In genomic region chr5:160471761-160472160, GRCh38 we compare ENCODE assay signal across 17 cellular contexts. TPM values are rescaled to one million over a fixed set of nuclear protein-coding genes. Genes with fewer than 3 reads are reported as not detected.
DNase-seq lines count a peak whose midpoint lies in the region; TF ChIP-seq lines count a peak whose summit lies in the region.
"Had no signal": no experiment of that assay in that cellular context is flagged by ENCODE, and none has a peak within 500 bp of the region (broad histone marks: within the 10 kb centered on the region; RNA-seq: fewer than 3 reads in every experiment).

No MANE protein-coding gene starts in this region.

- peak overlapping the region; percentile 93 for H3K4me2 ChIP-seq in OCI-LY7 (ENCODE audit: low read length)
- H3K4me2 ChIP-seq in PC-9: no peak overlapping the region

- TF ChIP-seq CTCF in OCI-LY7 (conservative IDR thresholded peaks at IDR 0.05; ENCODE audit: low read length) (no peak), colonic mucosa (IDR thresholded peaks at IDR 0.05) (no peak), tibial nerve (IDR thresholded peaks at IDR 0.05) (no peak), PC-9 (conservative IDR thresholded peaks at IDR 0.05) (no peak)

- H3K9ac ChIP-seq in colonic mucosa (ENCODE audit: low read depth in 2 of 2, low read length in 2 of 2) (no peak overlapping the region), subcutaneous abdominal adipose tissue (ENCODE audit: low read length in 5 of 5) (no peak overlapping the region)

- H3K27me3 ChIP-seq in colonic mucosa (no peaks in the 10 kb centered on the region), subcutaneous abdominal adipose tissue (ENCODE audit: control insufficient read depth in 5 of 5, insufficient read depth in 4 of 5, low read length in 5 of 5) (no peaks in the 10 kb centered on the region), tibial nerve (no peaks in the 10 kb centered on the region), PC-9 (ENCODE audit: insufficient read depth, low read depth) (no peaks in the 10 kb centered on the region)

- no peak for DNase-seq in activated naive CD4-positive, alpha-beta T cell treated with anti-CD3 and anti-CD28 coated beads for 36 hours
- DNase-seq in activated naive CD4-positive, alpha-beta T cell treated with anti-CD3 and anti-CD28 coated beads, Interleukin-2, amount 50 U/mL, for 16 hours: no peak
- DNase-seq in OCI-LY7 (ENCODE audit: low spot score) (peak; percentile 43), colonic mucosa (peak; percentile 36), tibial nerve (ENCODE audit: low spot score in 2 of 2) (no peak), PC-9 (no peak), HT-29 (ENCODE audit: low spot score) (no peak)
- DNase-seq: activated CD8-positive, alpha-beta memory T cell treated with anti-CD3 and anti-CD28 coated beads, Interleukin-2, amount 50 U/mL, for 48 hours; DMS153; HFFc6; NCI-H2081 treated with DMSO at 0.1 percent for 48 hours; NCI-H82; occipital lobe; SHP77 treated with DMSO at 0.1 percent for 48 hours; small intestine; substantia nigra had no signal

- WGBS in tibial nerve, 2 donors: 91 to 100% methylated on average over 2 of the region's 2 CpGs

- no peaks in the 10 kb centered on the region for H3K9me2 ChIP-seq in OCI-LY7 (ENCODE audit: insufficient read depth, low read length)
- H3K9me2 ChIP-seq in PC-9 (ENCODE audit: insufficient read depth): no peaks in the 10 kb centered on the region

- H3K4me3 ChIP-seq in OCI-LY7 (ENCODE audit: low read depth, low read length, poor library complexity, severe bottlenecking) (peak overlapping the region; percentile 68), colonic mucosa (no peak overlapping the region), subcutaneous abdominal adipose tissue (ENCODE audit: low read depth in 1 of 5, low read length in 5 of 5) (no peak overlapping the region), tibial nerve (no peak overlapping the region), PC-9 (no peak overlapping the region)

- no peaks in the 10 kb centered on the region for H3K9me3 ChIP-seq in OCI-LY7 (ENCODE audit: low read length)
- no peaks in the 10 kb centered on the region for H3K9me3 ChIP-seq in colonic mucosa
- H3K9me3 ChIP-seq in subcutaneous abdominal adipose tissue (ENCODE audit: control insufficient read depth in 5 of 5, low read length in 5 of 5): no peaks in the 10 kb centered on the region
- H3K9me3 ChIP-seq in tibial nerve: no peaks in the 10 kb centered on the region
- no peaks in the 10 kb centered on the region for H3K9me3 ChIP-seq in PC-9 (ENCODE audit: insufficient read depth, low read depth)

- H3F3A ChIP-seq in PC-9 (ENCODE audit: insufficient read depth, low read depth): no peaks in the 10 kb centered on the region

- H3K4me1 ChIP-seq in OCI-LY7 (ENCODE audit: insufficient read depth, low read length, poor library complexity, severe bottlenecking): peaks cover 62% of the 10 kb centered on the region
- H3K4me1 ChIP-seq in colonic mucosa: peaks cover 11% of the 10 kb centered on the region
- H3K4me1 ChIP-seq in subcutaneous abdominal adipose tissue (ENCODE audit: control insufficient read depth in 5 of 5, insufficient read depth in 5 of 5, low read length in 5 of 5): peaks cover 9 to 45% (median 40%) of the 10 kb centered on the region in 5 donors
- H3K4me1 ChIP-seq in tibial nerve: peaks cover 0 to 42% (median 20%) of the 10 kb centered on the region in 4 donors
- peaks cover 6% of the 10 kb centered on the region for H3K4me1 ChIP-seq in PC-9 (replicated peaks; ENCODE audit: insufficient read depth)

- H3K36me3 Mint-ChIP-seq in activated naive CD4-positive, alpha-beta T cell treated with anti-CD3 and anti-CD28 coated beads for 36 hours (ENCODE audit: low read depth): peaks cover 25% of the 10 kb centered on the region

- TF ChIP-seq EP300 in tibial nerve (IDR thresholded peaks at IDR 0.05): no peak

- H3K4me3 Mint-ChIP-seq in activated naive CD4-positive, alpha-beta T cell treated with anti-CD3 and anti-CD28 coated beads for 36 hours: peak overlapping the region; percentile 35

- POLR2A ChIA-PET in OCI-LY7 (lab: Charles Lee) (interaction anchor here (0.8 to 1.9 kb wide), 2 partner anchors 33 to 58 kb away, joined by 3 to 4 read pairs; no protein-coding TSS in a partner anchor), PC-9 (lab: Charles Lee; ENCODE audit: unreplicated experiment) (no interaction called here)

- TF ChIP-seq POLR2A in tibial nerve (IDR thresholded peaks at IDR 0.05): no peak

- H4K20me1 ChIP-seq in OCI-LY7 (ENCODE audit: insufficient read depth, low read length) (no peaks in the 10 kb centered on the region), PC-9 (ENCODE audit: insufficient read depth) (no peaks in the 10 kb centered on the region)

- no peaks in the 10 kb centered on the region for H3K9me3 Mint-ChIP-seq in activated naive CD4-positive, alpha-beta T cell treated with anti-CD3 and anti-CD28 coated beads for 36 hours
- H3K9me3 Mint-ChIP-seq: HFFc6 had no signal

- H3K27ac ChIP-seq in OCI-LY7 (ENCODE audit: low read depth, low read length, poor library complexity, severe bottlenecking): peak overlapping the region; percentile 16
- peak overlapping the region; percentile 54 for H3K27ac ChIP-seq in colonic mucosa
- H3K27ac ChIP-seq in subcutaneous abdominal adipose tissue (ENCODE audit: low read depth, low read length): peak overlapping the region; percentile 50
- peak overlapping the region in 2 of 4 donors; percentile 66 to 74 for H3K27ac ChIP-seq in tibial nerve
- H3K27ac ChIP-seq in PC-9: no peak overlapping the region

- no TSS peak for BruUV-seq in OCI-LY7 (replicated peaks; lab: Mats Ljungman, UMichigan)
- no TSS peak for BruUV-seq in PC-9 (replicated peaks; lab: Mats Ljungman, UMichigan)

- CTCF ChIA-PET in activated naive CD4-positive, alpha-beta T cell treated with anti-CD3 and anti-CD28 coated beads for 36 hours (lab: Charles Lee): interaction anchor here (3.2 kb wide), 1 partner anchor 33 kb away, joined by 14 read pairs; no protein-coding TSS in a partner anchor
- CTCF ChIA-PET in OCI-LY7 (lab: Charles Lee; ENCODE audit: unreplicated experiment): no interaction called here
- CTCF ChIA-PET in PC-9 (lab: Charles Lee): no interaction called here

- H3K79me2 ChIP-seq in OCI-LY7 (ENCODE audit: insufficient read depth, low read depth, low read length) (peaks cover 42% of the 10 kb centered on the region; the same call in 1 of the 2 replicates), PC-9 (ENCODE audit: low read depth) (no peaks in the 10 kb centered on the region)

- H3K4me1 Mint-ChIP-seq in activated naive CD4-positive, alpha-beta T cell treated with anti-CD3 and anti-CD28 coated beads for 36 hours (ENCODE audit: low read depth): peaks cover 67% of the 10 kb centered on the region

- H3K36me3 ChIP-seq in OCI-LY7 (ENCODE audit: insufficient read depth, low read length) (no peaks in the 10 kb centered on the region), colonic mucosa (no peaks in the 10 kb centered on the region), subcutaneous abdominal adipose tissue (ENCODE audit: control insufficient read depth in 5 of 5, insufficient read depth in 5 of 5, low read length in 5 of 5) (no peaks in the 10 kb centered on the region), tibial nerve (no peaks in the 10 kb centered on the region), PC-9 (ENCODE audit: low read depth) (no peaks in the 10 kb centered on the region)

- H3K27ac Mint-ChIP-seq in activated naive CD4-positive, alpha-beta T cell treated with anti-CD3 and anti-CD28 coated beads for 36 hours: peak overlapping the region; percentile 72

- intact Hi-C loops in activated naive CD4-positive, alpha-beta T cell treated with anti-CD3 and anti-CD28 coated beads for 36 hours (cut with micrococcal nuclease): no loop called here
- intact Hi-C loops in OCI-LY7 (cut with micrococcal nuclease; ENCODE audit: unreplicated experiment) (no loop called here), colonic mucosa (cut with DNase I) (no loop called here), PC-9 (cut with micrococcal nuclease; ENCODE audit: unreplicated experiment) (no loop called here)

- H3K27me3 Mint-ChIP-seq in activated naive CD4-positive, alpha-beta T cell treated with anti-CD3 and anti-CD28 coated beads for 36 hours (ENCODE audit: low read depth): no peaks in the 10 kb centered on the region

- H2AFZ ChIP-seq in OCI-LY7 (ENCODE audit: low read length) (peak overlapping the region; percentile 62; the same call in 1 of the 2 replicates), PC-9 (no peak overlapping the region)

RNA-seq across cellular contexts. Expression of gene PTTG1, which starts 50.1 kb away (rescaled TPM):
- 100 to 1,000 TPM; 254 to 270 TPM for total RNA-seq in activated naive CD4-positive, alpha-beta T cell treated with anti-CD3 and anti-CD28 coated beads for 36 hours
- 420 and 480 TPM in 2 replicates for total RNA-seq in OCI-LY7 (2014; rRNA removed; shearing (Covaris generic))
- total RNA-seq in OCI-LY7 (2022) (340 and 428 TPM in 2 replicates), colonic mucosa (100 to 1,000 TPM in 1 of 2 donors, 10 to 100 TPM in 1; 37.0 to 104 TPM), tibial nerve (10 to 100 TPM in 1 of 4 donors, 1 to 10 TPM in 3; 3.7 to 11.1 (median 6.8) TPM), PC-9 (2021) (262 and 272 TPM in 2 replicates)
- total RNA-seq in HT-29 (2014; rRNA removed; shearing (Covaris generic)): 99.1 and 131 TPM in 2 replicates

RNA-seq across cellular contexts. Expression of gene SLU7, which starts 52.9 kb away (rescaled TPM):
- total RNA-seq in activated naive CD4-positive, alpha-beta T cell treated with anti-CD3 and anti-CD28 coated beads for 36 hours: 10 to 100 TPM; 33.2 to 34.3 TPM
- total RNA-seq in OCI-LY7 (2014; rRNA removed; shearing (Covaris generic)): 32.2 and 59.7 TPM in 2 replicates
- 46.2 and 55.4 TPM in 2 replicates for total RNA-seq in OCI-LY7 (2022)
- total RNA-seq in colonic mucosa: 10 to 100 TPM; 31.5 to 48.8 TPM
- total RNA-seq in tibial nerve: 10 to 100 TPM; 68.2 to 76.8 (median 71.1) TPM
- 53.6 and 75.3 TPM in 2 replicates for total RNA-seq in PC-9 (2021)
- total RNA-seq in HT-29 (2014; rRNA removed; shearing (Covaris generic)): 13.2 and 24.6 TPM in 2 replicates

Comparison
In these comparisons a context has a peak if more than half of its experiments do, and no peak if none do; other contexts are left out.
1. DNase-seq: peak in OCI-LY7 (single experiment) and colonic mucosa (single experiment); none in activated naive CD4-positive, alpha-beta T cell treated with anti-CD3 and anti-CD28 coated beads for 36 hours (single experiment), activated naive CD4-positive, alpha-beta T cell treated with anti-CD3 and anti-CD28 coated beads, Interleukin-2, amount 50 U/mL, for 16 hours (single experiment), tibial nerve (0 of 2), PC-9 (0 of 2) and HT-29 (single experiment).